Comparison of ENCODE assay signal across 11 cellular contexts in genomic region chr9:136511670-136512592, GRCh38. TPM values are rescaled to one million over a fixed set of nuclear protein-coding genes. Genes with fewer than 3 reads are reported as not detected.
DNase-seq lines count a peak whose midpoint lies in the region; ATAC-seq lines count a peak whose summit lies in the region.
"Had no signal": no experiment of that assay in that cellular context is flagged by ENCODE, and none has a peak within 500 bp of the region (broad histone marks: within the 10 kb centered on the region; RNA-seq: fewer than 3 reads in every experiment).

No MANE protein-coding gene starts in this region.

- H3K4me1 ChIP-seq in naive thymus-derived CD4-positive, alpha-beta T cell (ENCODE audit: control insufficient read depth in 2 of 2, insufficient read depth in 2 of 2, low read length in 2 of 2), result no peaks in the 10 kb centered on the region

- no peaks in the 10 kb centered on the region for H3K9me3 Mint-ChIP-seq in naive thymus-derived CD4-positive, alpha-beta T cell
- H3K9me3 Mint-ChIP-seq in activated naive CD4-positive, alpha-beta T cell treated with anti-CD3 and anti-CD28 coated beads for 36 hours, result no peaks in the 10 kb centered on the region

- H3K4me3 ChIP-seq in naive thymus-derived CD4-positive, alpha-beta T cell (ENCODE audit: low read length), result no peak overlapping the region
- H3K4me3 ChIP-seq: cardiac muscle cell had no signal

- intact Hi-C loops in posterior vena cava (cut with DNase I), result loop anchor here in 1 of 2 donors (5.0 kb wide), 1 partner anchor 355 kb away; no protein-coding TSS in a partner anchor
- intact Hi-C loops in naive thymus-derived CD4-positive, alpha-beta T cell (cut with micrococcal nuclease), result loop anchor here (2.0 to 5.0 kb wide), 3 partner anchors 21 to 35 kb away; partner anchors contain the start of gene NOTCH1 (in 2 of the 2)
- intact Hi-C loops in activated naive CD4-positive, alpha-beta T cell treated with anti-CD3 and anti-CD28 coated beads for 36 hours (cut with micrococcal nuclease), result no loop called here

- no peaks in the 10 kb centered on the region for H3K4me1 Mint-ChIP-seq in naive thymus-derived CD4-positive, alpha-beta T cell
- no peaks in the 10 kb centered on the region for H3K4me1 Mint-ChIP-seq in activated naive CD4-positive, alpha-beta T cell treated with anti-CD3 and anti-CD28 coated beads for 36 hours (ENCODE audit: low read depth)

- H3K36me3 Mint-ChIP-seq in naive thymus-derived CD4-positive, alpha-beta T cell, result peaks cover 0 to 6% (median 0%) of the 10 kb centered on the region in 5 donors
- H3K36me3 Mint-ChIP-seq in activated naive CD4-positive, alpha-beta T cell treated with anti-CD3 and anti-CD28 coated beads for 36 hours (ENCODE audit: low read depth), result peaks cover 10% of the 10 kb centered on the region

- no peak for ATAC-seq in naive thymus-derived CD4-positive, alpha-beta T cell
- no peak for ATAC-seq in GM18517 (IDR thresholded peaks at IDR 0.05; ENCODE audit: unreplicated experiment)

- DNase-seq in Ammon's horn (ENCODE audit: low spot score), result peak; percentile 92
- peak; percentile 99 for DNase-seq in dermis microvascular lymphatic vessel endothelial cell (ENCODE audit: low read depth in 2 of 2)
- peak; percentile 72 for DNase-seq in inferior parietal cortex (ENCODE audit: extremely low spot score)
- DNase-seq in posterior vena cava (ENCODE audit: low spot score), result peak; percentile 88
- DNase-seq in LoVo (ENCODE audit: low spot score), result no peak
- no peak for DNase-seq in naive thymus-derived CD4-positive, alpha-beta T cell
- DNase-seq in activated naive CD4-positive, alpha-beta T cell treated with anti-CD3 and anti-CD28 coated beads for 36 hours, result no peak
- DNase-seq: NCI-H187 treated with DMSO at 0.1 percent for 48 hours, trophoblast cell had no signal

- no peak overlapping the region for H3K27ac ChIP-seq in naive thymus-derived CD4-positive, alpha-beta T cell (ENCODE audit: low read depth, low read length)
- H3K27ac ChIP-seq: cardiac muscle cell had no signal

- H3K27ac Mint-ChIP-seq in naive thymus-derived CD4-positive, alpha-beta T cell, result no peak overlapping the region
- H3K27ac Mint-ChIP-seq in activated naive CD4-positive, alpha-beta T cell treated with anti-CD3 and anti-CD28 coated beads for 36 hours, result no peak overlapping the region

- H3K9me3 ChIP-seq in naive thymus-derived CD4-positive, alpha-beta T cell (ENCODE audit: control insufficient read depth in 2 of 3, low read length in 3 of 3), result no peaks in the 10 kb centered on the region

- H3K27me3 ChIP-seq in naive thymus-derived CD4-positive, alpha-beta T cell (ENCODE audit: control insufficient read depth in 2 of 2, insufficient read depth in 2 of 2, low read length in 2 of 2), result no peaks in the 10 kb centered on the region
- H3K27me3 ChIP-seq: cardiac muscle cell had no signal

- CTCF ChIA-PET in naive thymus-derived CD4-positive, alpha-beta T cell (lab: Charles Lee), result no interaction called here
- CTCF ChIA-PET in activated naive CD4-positive, alpha-beta T cell treated with anti-CD3 and anti-CD28 coated beads for 36 hours (lab: Charles Lee), result no interaction called here

- H3K36me3 ChIP-seq in naive thymus-derived CD4-positive, alpha-beta T cell (ENCODE audit: control insufficient read depth in 2 of 3, insufficient read depth in 3 of 3, low read length in 3 of 3), result peaks cover 0 to 100% (median 12%) of the 10 kb centered on the region in 3 experiments

- no peaks in the 10 kb centered on the region for H3K27me3 Mint-ChIP-seq in naive thymus-derived CD4-positive, alpha-beta T cell
- H3K27me3 Mint-ChIP-seq in activated naive CD4-positive, alpha-beta T cell treated with anti-CD3 and anti-CD28 coated beads for 36 hours (ENCODE audit: low read depth), result no peaks in the 10 kb centered on the region

- POLR2A ChIA-PET in naive thymus-derived CD4-positive, alpha-beta T cell (lab: Charles Lee), result no interaction called here

- no peak overlapping the region for H3K4me3 Mint-ChIP-seq in naive thymus-derived CD4-positive, alpha-beta T cell
- H3K4me3 Mint-ChIP-seq in activated naive CD4-positive, alpha-beta T cell treated with anti-CD3 and anti-CD28 coated beads for 36 hours, result no peak overlapping the region

RNA-seq across cellular contexts. Expression of gene SEC16A, which starts 29.1 kb away (rescaled TPM):
- total RNA-seq in dermis microvascular lymphatic vessel endothelial cell (12.1 and 25.0 TPM in 2 replicates), posterior vena cava (10 to 100 TPM; 42.2 to 47.9 TPM)
- total RNA-seq in naive thymus-derived CD4-positive, alpha-beta T cell, result 10 to 100 TPM; 79.8 to 88.5 (median 86.1) TPM
- polyA plus RNA-seq in naive thymus-derived CD4-positive, alpha-beta T cell, result 10 to 100 TPM; 25.4 to 42.9 TPM
- 10 to 100 TPM; 44.1 to 47.3 TPM for total RNA-seq in activated naive CD4-positive, alpha-beta T cell treated with anti-CD3 and anti-CD28 coated beads for 36 hours

RNA-seq across cellular contexts. Expression of gene NOTCH1, which starts 33.9 kb away (rescaled TPM):
- total RNA-seq in dermis microvascular lymphatic vessel endothelial cell (70.2 and 159 TPM in 2 replicates), posterior vena cava (10 to 100 TPM; 35.5 to 40.4 TPM)
- 10 to 100 TPM; 49.7 to 92.9 (median 58.0) TPM for total RNA-seq in naive thymus-derived CD4-positive, alpha-beta T cell
- polyA plus RNA-seq in naive thymus-derived CD4-positive, alpha-beta T cell, result 1 to 10 TPM; 1.9 to 7.1 TPM
- 10 to 100 TPM; 71.4 to 80.2 TPM for total RNA-seq in activated naive CD4-positive, alpha-beta T cell treated with anti-CD3 and anti-CD28 coated beads for 36 hours

Comparison
In these comparisons a context has a peak if more than half of its experiments do, and no peak if none do; other contexts are left out.
1. DNase-seq: peak in Ammon's horn (single experiment), dermis microvascular lymphatic vessel endothelial cell (2 of 2), inferior parietal cortex (single experiment) and posterior vena cava (single experiment); none in LoVo (single experiment), naive thymus-derived CD4-positive, alpha-beta T cell (0 of 9) and activated naive CD4-positive, alpha-beta T cell treated with anti-CD3 and anti-CD28 coated beads for 36 hours (single experiment).